Comparison of ENCODE assay signal across 1 cellular context in genomic region chr12:50555471-50555885, GRCh38.
TF ChIP-seq lines count a peak whose summit lies in the region.

No MANE protein-coding gene starts in this region.

TF ChIP-seq in HepG2, 621 proteins besides CTCF, POLR2A, EP300 and RAD21:
- TF ChIP-seq ZNF512B (CRISPR knock-in tag; IDR thresholded peaks at IDR 0.05; ENCODE audit: borderline replicate concordance) (no peak), ZNF614 (CRISPR knock-in tag; IDR thresholded peaks at IDR 0.05; ENCODE audit: borderline replicate concordance) (no peak), ZBTB40 (IDR thresholded peaks at IDR 0.05) (no peak), ZBTB40 (CRISPR knock-in tag; IDR thresholded peaks at IDR 0.05) (no peak), NFRKB (IDR thresholded peaks at IDR 0.05) (no peak), SIN3B (IDR thresholded peaks at IDR 0.05; ENCODE audit: low read length) (no peak), HDAC1 (CRISPR knock-in tag; IDR thresholded peaks at IDR 0.05) (no peak), PRDM15 (CRISPR knock-in tag; IDR thresholded peaks at IDR 0.05) (no peak), MEIS1 (CRISPR knock-in tag; IDR thresholded peaks at IDR 0.05; ENCODE audit: borderline replicate concordance) (no peak), JUND (CRISPR knock-in tag; IDR thresholded peaks at IDR 0.05) (no peak), MLXIP (CRISPR knock-in tag; IDR thresholded peaks at IDR 0.05; ENCODE audit: borderline replicate concordance) (no peak), MXI1 (IDR thresholded peaks at IDR 0.05; ENCODE audit: borderline replicate concordance, low read depth, low read length) (no peak), THRA (CRISPR knock-in tag; IDR thresholded peaks at IDR 0.05; ENCODE audit: borderline replicate concordance) (no peak), RARA (CRISPR knock-in tag; IDR thresholded peaks at IDR 0.05) (no peak), ZNF780A (CRISPR knock-in tag; IDR thresholded peaks at IDR 0.05) (no peak)
